In the genomic region with DNA sequence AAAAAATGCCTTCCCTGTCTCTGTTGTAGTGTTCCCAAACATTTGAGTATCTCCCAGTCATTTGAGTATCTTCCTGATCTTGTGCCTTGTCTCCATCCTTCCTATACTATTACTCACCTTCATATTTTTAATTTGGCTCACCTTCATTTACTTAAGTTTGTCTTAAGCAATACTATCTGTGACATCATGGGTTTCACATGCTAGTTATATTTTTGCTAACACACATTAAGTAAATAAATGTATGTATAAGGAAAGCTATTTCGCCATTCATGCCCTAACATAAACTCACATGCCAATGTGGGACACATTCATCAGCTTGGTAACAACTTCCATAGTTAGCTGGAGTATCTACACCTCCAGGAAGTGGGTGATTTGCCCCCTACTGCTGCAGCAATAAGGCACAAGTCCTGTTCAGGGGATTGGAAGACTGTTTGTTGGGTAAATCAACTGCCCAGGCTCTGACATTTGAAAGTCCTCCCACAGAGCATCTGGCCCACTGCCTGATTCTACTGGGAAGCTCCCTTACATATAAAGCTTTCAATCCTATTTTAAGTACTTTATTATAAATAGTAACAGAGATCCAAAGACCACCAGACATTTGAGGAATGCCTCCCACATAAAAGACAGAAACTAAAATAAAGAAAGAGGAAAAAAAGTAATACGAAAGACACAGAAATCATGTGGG, we compare ENCODE assay signal across 23 cellular contexts.
"Had no signal": no experiment of that assay in that cellular context is flagged by ENCODE, and none has a peak within 500 bp of the region (broad histone marks: within the 10 kb centered on the region; RNA-seq: fewer than 3 reads in every experiment).

No MANE protein-coding gene starts in this region.

- H3K36me3 ChIP-seq: esophagus muscularis mucosa, gastroesophageal sphincter, sigmoid colon, thyroid gland, upper lobe of right lung had no signal

- H3K27me3 ChIP-seq: esophagus muscularis mucosa, gastroesophageal sphincter, sigmoid colon, thyroid gland, upper lobe of right lung had no signal

- H3K27ac ChIP-seq: esophagus muscularis mucosa, thyroid gland, upper lobe of right lung had no signal

- H3K4me3 ChIP-seq: esophagus muscularis mucosa, gastroesophageal sphincter, sigmoid colon, thyroid gland, upper lobe of right lung had no signal

- ATAC-seq: activated CD4-positive, alpha-beta T cell treated with anti-CD3 and anti-CD28 coated beads for 36 hours; gastroesophageal sphincter; left ventricle myocardium superior; stimulated activated naive CD8-positive, alpha-beta T cell treated with anti-CD3 and anti-CD28 coated beads, Interleukin-15, Interleukin-2, amounts not matched to agents 100 U/mL and 50 U/mL, for 24 hours; upper lobe of right lung had no signal

- DNase-seq: activated B cell treated with CpG ODN at 0.5 μM for 24 hours; activated CD4-positive, alpha-beta T cell treated with anti-CD3 and anti-CD28 coated beads for 36 hours; activated CD4-positive, alpha-beta T cell treated with anti-CD3 and anti-CD28 coated beads, Interleukin-2, amount 50 U/mL, for 4 hours; activated CD8-positive, alpha-beta memory T cell treated with anti-CD3 and anti-CD28 coated beads for 24 hours; activated CD8-positive, alpha-beta memory T cell treated with anti-CD3 and anti-CD28 coated beads, Interleukin-2, amount 50 U/mL, for 4 hours; activated naive CD4-positive, alpha-beta T cell treated with anti-CD3 and anti-CD28 coated beads for 36 hours; activated naive CD8-positive, alpha-beta T cell treated with anti-CD3 and anti-CD28 coated beads, Interleukin-2, amount 10 ng/mL, durations not matched to agents 7 days and 5 days; activated T-cell treated with anti-CD3 and anti-CD28 coated beads, Interleukin-2, amount 50 U/mL, for 24 hours; amniotic stem cell; effector memory CD4-positive, alpha-beta T cell; head of caudate nucleus; hypothalamus; left ventricle myocardium superior; occipital lobe; sigmoid colon; stimulated activated CD4-positive, alpha-beta T cell treated with anti-CD3 and anti-CD28 coated beads, Interleukin-4, amount 100 ng/mL, for 24 hours; stimulated activated naive CD8-positive, alpha-beta T cell treated with anti-CD3 and anti-CD28 coated beads, Interleukin-15, Interleukin-2, amounts not matched to agents 100 U/mL and 50 U/mL, for 24 hours; substantia nigra; T1000; thyroid gland; upper lobe of right lung had no signal

- H3K9me3 ChIP-seq: esophagus muscularis mucosa, gastroesophageal sphincter, sigmoid colon, thyroid gland, upper lobe of right lung had no signal

- H3K4me1 ChIP-seq: thyroid gland had no signal
